14 cellular contexts compared by ENCODE assay signal in genomic region chr1:39167632-39168209, GRCh38. TPM values are rescaled to one million over a fixed set of nuclear protein-coding genes. Genes with fewer than 3 reads are reported as not detected.
DNase-seq lines count a peak whose midpoint lies in the region; ATAC-seq and TF ChIP-seq lines count a peak whose summit lies in the region.
"Had no signal": no experiment of that assay in that cellular context is flagged by ENCODE, and none has a peak within 500 bp of the region (broad histone marks: within the 10 kb centered on the region; RNA-seq: fewer than 3 reads in every experiment).

No MANE protein-coding gene starts in this region.

- peak overlapping the region; percentile 95 for H3K27ac Mint-ChIP-seq in nephron progenitor cell
- H3K27ac Mint-ChIP-seq: activated B cell treated with CpG ODN at 0.5 μM for 24 hours had no signal

- peak; percentile 53 for DNase-seq in EL
- DNase-seq in NCI-H510A (lab: John Stamatoyannopoulos, UW) = peak; percentile 82
- DNase-seq in epithelial cell of proximal tubule (ENCODE audit: low read depth) = peak; percentile 61
- no peak for DNase-seq in nephron progenitor cell
- no peak for DNase-seq in NCI-H446 treated with DMSO at 0.1 percent for 48 hours (lab: John Stamatoyannopoulos, UW)
- no peak for DNase-seq in stimulated activated CD4-positive, alpha-beta T cell treated with anti-CD3 and anti-CD28 coated beads, Interleukin-4, amount 100 ng/mL, for 1 hour
- DNase-seq: activated B cell treated with CpG ODN at 0.5 μM for 24 hours, head of caudate nucleus, NCI-H1694 treated with DMSO at 0.1 percent for 48 hours had no signal

- H3K36me3 Mint-ChIP-seq in nephron progenitor cell (ENCODE audit: low read depth) = no peaks in the 10 kb centered on the region
- H3K36me3 Mint-ChIP-seq: CD14-positive monocyte had no signal

- peaks cover 84% of the 10 kb centered on the region for H3K4me1 Mint-ChIP-seq in nephron progenitor cell
- H3K4me1 Mint-ChIP-seq: activated B cell treated with CpG ODN at 0.5 μM for 24 hours; central memory CD8-positive, alpha-beta T cell had no signal

- no peak overlapping the region for H3K4me3 Mint-ChIP-seq in nephron progenitor cell
- H3K4me3 Mint-ChIP-seq: activated B cell treated with CpG ODN at 0.5 μM for 24 hours; CD14-positive monocyte; central memory CD8-positive, alpha-beta T cell had no signal

- TF ChIP-seq CTCF in epithelial cell of proximal tubule (conservative IDR thresholded peaks at IDR 0.05; ENCODE audit: low read depth, low read length) (no peak), nephron progenitor cell (IDR thresholded peaks at IDR 0.05) (no peak)

- peaks cover 3% of the 10 kb centered on the region for H3K27me3 Mint-ChIP-seq in nephron progenitor cell (ENCODE audit: low read depth, poor library complexity)
- H3K27me3 Mint-ChIP-seq: activated B cell treated with CpG ODN at 0.5 μM for 24 hours; central memory CD8-positive, alpha-beta T cell had no signal

- no peak overlapping the region for H3K4me3 ChIP-seq in epithelial cell of proximal tubule (ENCODE audit: low read depth, low read length)
- H3K4me3 ChIP-seq: skin epidermis had no signal

- ATAC-seq in HG02678 (IDR thresholded peaks at IDR 0.05; ENCODE audit: unreplicated experiment) (no peak), HG02610 (IDR thresholded peaks at IDR 0.05; ENCODE audit: unreplicated experiment) (no peak)

- H3K9me3 Mint-ChIP-seq in nephron progenitor cell = no peaks in the 10 kb centered on the region
- H3K9me3 Mint-ChIP-seq: activated B cell treated with CpG ODN at 0.5 μM for 24 hours; CD14-positive monocyte; central memory CD8-positive, alpha-beta T cell had no signal

RNA-seq across cellular contexts. Expression of gene MACF1, which starts 36.8 kb away (rescaled TPM):
- 185 and 296 TPM in 2 replicates for total RNA-seq in epithelial cell of proximal tubule

Comparison
In these comparisons a context has a peak if more than half of its experiments do, and no peak if none do; other contexts are left out.
1. DNase-seq: peak in EL (single experiment), NCI-H510A (single experiment) and epithelial cell of proximal tubule (single experiment); none in nephron progenitor cell (single experiment), NCI-H446 treated with DMSO at 0.1 percent for 48 hours (single experiment) and stimulated activated CD4-positive, alpha-beta T cell treated with anti-CD3 and anti-CD28 coated beads, Interleukin-4, amount 100 ng/mL, for 1 hour (single experiment).